8 cellular contexts compared by ENCODE assay signal in genomic region chr22:40177738-40178416, GRCh38. TPM values are rescaled to one million over a fixed set of nuclear protein-coding genes. Genes with fewer than 3 reads are reported as not detected.
DNase-seq lines count a peak whose midpoint lies in the region; ATAC-seq and TF ChIP-seq lines count a peak whose summit lies in the region.

TSS of gene TNRC6B (plus strand) at chr22:40177925. CDS start at chr22:40178136, 211 bp downstream.

- H3K27ac ChIP-seq in duodenal mucosa (ENCODE audit: low read depth, low read length) (peak within 1 kb of the TSS; percentile 52), liver (ENCODE audit: low read depth in 1 of 2, low read length in 2 of 2) (peak within 1 kb of the TSS; percentile 83 to 93)

- H3K4me1 ChIP-seq in duodenal mucosa (ENCODE audit: control insufficient read depth in 1 of 2, insufficient read depth in 2 of 2, low read length in 2 of 2) (peaks cover 37 to 50% of the 10 kb centered on the region in 2 donors), liver (ENCODE audit: control insufficient read depth in 4 of 4, insufficient read depth in 4 of 4, low read length in 3 of 4) (peaks cover 16 to 53% (median 42%) of the 10 kb centered on the region in 4 donors)

- H3K27me3 Mint-ChIP-seq in activated CD4-positive, alpha-beta T cell treated with anti-CD3 and anti-CD28 coated beads, Interleukin-2, amount 10 ng/mL, durations not matched to agents 24 days and 14 days: no peaks in the 10 kb centered on the region

- H3K9me3 ChIP-seq in duodenal mucosa (ENCODE audit: control insufficient read depth in 1 of 2, low read length in 2 of 2): no peaks in the 10 kb centered on the region
- H3K9me3 ChIP-seq in liver (ENCODE audit: control insufficient read depth in 4 of 4, low read length in 3 of 4): no peaks in the 10 kb centered on the region

- H3K4me1 Mint-ChIP-seq in activated CD4-positive, alpha-beta T cell treated with anti-CD3 and anti-CD28 coated beads, Interleukin-2, amount 10 ng/mL, durations not matched to agents 24 days and 14 days: peaks cover 45% of the 10 kb centered on the region

- intact Hi-C loops in activated CD4-positive, alpha-beta T cell treated with anti-CD3 and anti-CD28 coated beads, Interleukin-2, amount 10 ng/mL, durations not matched to agents 24 days and 14 days (cut with micrococcal nuclease): loop anchor here (1.0 to 10.0 kb wide), 11 partner anchors 18 to 914 kb away; partner anchors contain the start of genes ADSL, EP300, GRAP2 and RPS19BP1

- ATAC-seq in GM19328 (IDR thresholded peaks at IDR 0.05; ENCODE audit: unreplicated experiment) (peak; percentile 73), HG03520 (IDR thresholded peaks at IDR 0.05; ENCODE audit: unreplicated experiment) (peak; percentile 84)

- H3K4me3 Mint-ChIP-seq in activated CD4-positive, alpha-beta T cell treated with anti-CD3 and anti-CD28 coated beads, Interleukin-2, amount 10 ng/mL, durations not matched to agents 24 days and 14 days: peak within 1 kb of the TSS; percentile 80

- no peak for TF ChIP-seq CTCF in liver (IDR thresholded peaks at IDR 0.05; ENCODE audit: low read depth, low read length, missing input control)

- H3K27me3 ChIP-seq in duodenal mucosa (ENCODE audit: control insufficient read depth in 1 of 2, insufficient read depth in 2 of 2, low read length in 2 of 2) (no peaks in the 10 kb centered on the region), liver (ENCODE audit: control insufficient read depth in 4 of 4, insufficient read depth in 4 of 4, low read length in 3 of 4) (no peaks in the 10 kb centered on the region)

- TF ChIP-seq RAD21 in liver (IDR thresholded peaks at IDR 0.05): peak; percentile 69 to 71

- H3K36me3 Mint-ChIP-seq in activated CD4-positive, alpha-beta T cell treated with anti-CD3 and anti-CD28 coated beads, Interleukin-2, amount 10 ng/mL, durations not matched to agents 24 days and 14 days (ENCODE audit: low read depth): peaks cover 7% of the 10 kb centered on the region

- peak within 1 kb of the TSS; percentile 78 to 82 for H3K9ac ChIP-seq in duodenal mucosa (ENCODE audit: low read depth in 1 of 2, low read length in 2 of 2)
- H3K9ac ChIP-seq in liver (ENCODE audit: low read depth in 1 of 2, low read length in 2 of 2): peak within 1 kb of the TSS; percentile 79 to 99

- peak in 12 of 14 donors; percentile 50 to 97 (median 74) for DNase-seq in C1 segment of cervical spinal cord (lab: John Stamatoyannopoulos, UW)
- DNase-seq in NCI-H69 (lab: John Stamatoyannopoulos, UW): peak; percentile 98
- DNase-seq in activated CD4-positive, alpha-beta T cell treated with anti-CD3 and anti-CD28 coated beads, Interleukin-2, amount 10 ng/mL, durations not matched to agents 24 days and 14 days: peak; percentile 95
- peak; percentile 27 to 71 for DNase-seq in stimulated activated CD4-positive, alpha-beta T cell treated with anti-CD3 and anti-CD28 coated beads, Interleukin-4, amount 100 ng/mL, for 48 hours (ENCODE audit: low read depth in 2 of 2)

- no peaks in the 10 kb centered on the region for H3K9me3 Mint-ChIP-seq in activated CD4-positive, alpha-beta T cell treated with anti-CD3 and anti-CD28 coated beads, Interleukin-2, amount 10 ng/mL, durations not matched to agents 24 days and 14 days

- under 1% methylated on average over 10 of the region's 10 CpGs for WGBS in liver

- H3K36me3 ChIP-seq in duodenal mucosa (ENCODE audit: control insufficient read depth in 1 of 2, insufficient read depth in 2 of 2, low read length in 2 of 2) (no peaks in the 10 kb centered on the region), liver (ENCODE audit: control insufficient read depth in 4 of 4, insufficient read depth in 3 of 4, low read depth in 1 of 4, low read length in 3 of 4) (no peaks in the 10 kb centered on the region)

- H3K27ac Mint-ChIP-seq in activated CD4-positive, alpha-beta T cell treated with anti-CD3 and anti-CD28 coated beads, Interleukin-2, amount 10 ng/mL, durations not matched to agents 24 days and 14 days: peak within 1 kb of the TSS; percentile 91

- H3K4me3 ChIP-seq in duodenal mucosa (ENCODE audit: low read depth in 1 of 2, low read length in 2 of 2) (peak within 1 kb of the TSS; percentile 81 to 94), liver (ENCODE audit: low read depth in 1 of 3, low read length in 3 of 3) (peak within 1 kb of the TSS; percentile 69 to 94 (median 91))

TF ChIP-seq in liver, 16 proteins besides CTCF, POLR2A, EP300 and RAD21:
- TF ChIP-seq ATF3 (IDR thresholded peaks at IDR 0.05) (peak; percentile 81), EGR1 (IDR thresholded peaks at IDR 0.05; ENCODE audit: low read depth in 2 of 2) (peak in 1 of 2 donors; percentile 66), SP1 (IDR thresholded peaks at IDR 0.05) (peak; percentile 70), HNF4A (conservative IDR thresholded peaks at IDR 0.05) (peak; percentile 26 to 58), HNF4G (IDR thresholded peaks at IDR 0.05) (no peak), FOXA1 (IDR thresholded peaks at IDR 0.05) (peak; percentile 74), TAF1 (conservative IDR thresholded peaks at IDR 0.05) (peak; percentile 100), MAX (IDR thresholded peaks at IDR 0.05) (peak; percentile 90), FOXA2 (IDR thresholded peaks at IDR 0.05) (peak; percentile 45), ZBTB33 (IDR thresholded peaks at IDR 0.05) (peak; percentile 92), RXRA (IDR thresholded peaks at IDR 0.05) (peak; percentile 67 to 74), NR2F2 (IDR thresholded peaks at IDR 0.05) (peak; percentile 87), GABPA (IDR thresholded peaks at IDR 0.05 in 1 of 2, conservative IDR thresholded peaks at IDR 0.05 in 1 of 2) (peak in 1 of 2 donors; percentile 68), REST (IDR thresholded peaks at IDR 0.05) (peak; percentile 96), JUND (IDR thresholded peaks at IDR 0.05) (peak; percentile 26 to 69), YY1 (IDR thresholded peaks at IDR 0.05) (peak; percentile 99)

RNA-seq across cellular contexts. Expression of gene TNRC6B, which starts in this region (rescaled TPM):
- 27.3 and 31.3 TPM in 2 replicates for total RNA-seq in activated CD4-positive, alpha-beta T cell treated with anti-CD3 and anti-CD28 coated beads, Interleukin-2, amount 10 ng/mL, durations not matched to agents 24 days and 14 days
- 10 to 100 TPM; 29.9 to 39.1 TPM for total RNA-seq in liver
- polyA plus RNA-seq in liver: 10 to 100 TPM in 1 of 2 donors, 1 to 10 TPM in 1; 4.6 to 22.8 TPM

Comparison
In these comparisons a context has a peak if more than half of its experiments do, and no peak if none do; other contexts are left out.
1. Peak in every context shown above with its lines: DNase-seq, ATAC-seq, H3K4me3 ChIP-seq and H3K27ac ChIP-seq.